11 cellular contexts compared by ENCODE assay signal in genomic region chr7:33932221-33932620, GRCh38. TPM values are rescaled to one million over a fixed set of nuclear protein-coding genes. Genes with fewer than 3 reads are reported as not detected.
DNase-seq lines count a peak whose midpoint lies in the region; TF ChIP-seq lines count a peak whose summit lies in the region.
"Had no signal": no experiment of that assay in that cellular context is flagged by ENCODE, and none has a peak within 500 bp of the region (broad histone marks: within the 10 kb centered on the region; RNA-seq: fewer than 3 reads in every experiment).

No MANE protein-coding gene starts in this region.

- peak overlapping the region; percentile 32 for H3K56ac ChIP-seq in mesendoderm (ENCODE audit: low read length)

- H2BK5ac ChIP-seq in mesendoderm (ENCODE audit: low read length), result no peak overlapping the region

- no peak overlapping the region for H3K27ac ChIP-seq in ascending aorta
- peak overlapping the region; percentile 7 for H3K27ac ChIP-seq in mesendoderm (ENCODE audit: low read depth, low read length)
- peak overlapping the region; percentile 30 for H3K27ac ChIP-seq in temporal lobe (ENCODE audit: low read depth, low read length)
- H3K27ac ChIP-seq: 22Rv1 had no signal

- H3K4me3 ChIP-seq in ascending aorta (peak overlapping the region; percentile 32 to 50), mesendoderm (ENCODE audit: low read length) (no peak overlapping the region)

- no peaks in the 10 kb centered on the region for H3K27me3 ChIP-seq in ascending aorta
- H3K27me3 ChIP-seq in mesendoderm (ENCODE audit: insufficient read depth, low read length, poor library complexity), result no peaks in the 10 kb centered on the region

- no peak overlapping the region for H3K9ac ChIP-seq in mesendoderm (ENCODE audit: low read length)

- no peak overlapping the region for H2BK120ac ChIP-seq in mesendoderm (ENCODE audit: low read depth, low read length)

- WGBS in mesendoderm (ENCODE audit: extremely low coverage, insufficient coverage, low lambda C conversion rate), result no CpG with 5 or more reads among the region's 5 CpGs

- H3K36me3 ChIP-seq in ascending aorta (no peaks in the 10 kb centered on the region), mesendoderm (ENCODE audit: control insufficient read depth, insufficient read depth, low read length) (no peaks in the 10 kb centered on the region)

- no peak overlapping the region for H3K18ac ChIP-seq in mesendoderm (ENCODE audit: low read length)

- no peak overlapping the region for H4K5ac ChIP-seq in mesendoderm (ENCODE audit: low read length)

- H3K79me2 ChIP-seq in mesendoderm (ENCODE audit: control insufficient read depth, insufficient read depth, low read length), result no peaks in the 10 kb centered on the region

- H3K4ac ChIP-seq in mesendoderm (ENCODE audit: low read depth, low read length), result peak overlapping the region; percentile 7

- H3K4me2 ChIP-seq in mesendoderm (ENCODE audit: low read length), result no peak overlapping the region

- no peak overlapping the region for H2AK5ac ChIP-seq in mesendoderm (ENCODE audit: low read length)

- intact Hi-C loops in ascending aorta (cut with DNase I), result loop anchor here (1.0 to 2.0 kb wide), 3 partner anchors 37 to 689 kb away; no protein-coding TSS in a partner anchor

- TF ChIP-seq CTCF in ascending aorta (IDR thresholded peaks at IDR 0.05), result no peak

- no peak overlapping the region for H3K23ac ChIP-seq in mesendoderm (ENCODE audit: low read length)

- H4K8ac ChIP-seq in mesendoderm (ENCODE audit: low read depth, low read length), result no peak overlapping the region

- H3K79me1 ChIP-seq in mesendoderm (ENCODE audit: low read length), result peaks cover 2% of the 10 kb centered on the region

- H2BK15ac ChIP-seq in mesendoderm (replicated peaks; ENCODE audit: low read depth), result no peak overlapping the region

- H3K4me1 ChIP-seq in ascending aorta, result no peaks in the 10 kb centered on the region
- peaks cover 9% of the 10 kb centered on the region for H3K4me1 ChIP-seq in mesendoderm (ENCODE audit: control insufficient read depth, low read depth, low read length)

- DNase-seq in DMS53 (lab: John Stamatoyannopoulos, UW) (peak; percentile 39), DMS53 treated with DMSO at 0.1 percent for 48 hours (lab: John Stamatoyannopoulos, UW; ENCODE audit: unreplicated experiment) (no peak), ascending aorta (ENCODE audit: low spot score in 2 of 2) (no peak), mesendoderm (no peak), islet precursor cell (no peak), GF-D8 (lab: John Stamatoyannopoulos, UW) (no peak), NK-92 (lab: John Stamatoyannopoulos, UW; ENCODE audit: unreplicated experiment) (no peak)
- DNase-seq: NCI-H1436 treated with DMSO at 0.1 percent for 48 hours had no signal

- H3K9me3 ChIP-seq in ascending aorta, result no peaks in the 10 kb centered on the region

RNA-seq across cellular contexts. Expression of gene BMPER, which starts 26.9 kb away (rescaled TPM):
- total RNA-seq in ascending aorta (not detected), temporal lobe (3.4 TPM)
- polyA plus RNA-seq in mesendoderm (2013, experiment 1 of 2), result 0.52 TPM
- polyA plus RNA-seq in mesendoderm (2013, experiment 2 of 2), result 0.64 TPM
- polyA plus RNA-seq: IgD-negative memory B cell had no signal

Comparison
In these comparisons a context has a peak if more than half of its experiments do, and no peak if none do; other contexts are left out.
1. H3K27ac ChIP-seq: peak in mesendoderm (single experiment) and temporal lobe (single experiment); none in ascending aorta (0 of 2).